23 cellular contexts compared by ENCODE assay signal in the genomic region with DNA sequence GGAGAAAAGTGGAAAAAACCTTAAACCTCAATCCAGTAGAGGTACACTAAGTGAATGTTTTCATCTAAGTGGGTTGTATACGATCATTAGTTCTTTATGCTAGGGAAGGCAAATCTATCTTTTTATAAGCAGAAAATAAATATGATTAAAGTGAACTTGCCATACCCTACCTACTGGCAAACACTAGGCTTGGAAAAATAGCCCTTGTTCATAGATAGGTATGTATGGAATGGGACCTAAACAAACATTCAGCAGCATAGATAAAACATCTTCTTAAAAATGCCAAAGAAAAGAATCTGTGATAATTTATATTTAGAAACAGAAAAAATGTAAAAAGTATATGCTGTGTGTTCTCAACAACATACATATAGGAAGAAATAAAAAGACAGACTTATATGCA.
"Had no signal": no experiment of that assay in that cellular context is flagged by ENCODE, and none has a peak within 500 bp of the region (broad histone marks: within the 10 kb centered on the region; RNA-seq: fewer than 3 reads in every experiment).

No MANE protein-coding gene starts in this region.

- H3K27ac Mint-ChIP-seq: activated CD8-positive, alpha-beta T cell treated with anti-CD3 and anti-CD28 coated beads, Interleukin-2, amount 10 ng/mL, durations not matched to agents 7 days and 5 days; activated naive CD8-positive, alpha-beta T cell treated with anti-CD3 and anti-CD28 coated beads, Interleukin-2, amount 10 ng/mL, durations not matched to agents 7 days and 5 days; WTC11 had no signal

- H3K4me3 Mint-ChIP-seq: activated CD8-positive, alpha-beta T cell treated with anti-CD3 and anti-CD28 coated beads, Interleukin-2, amount 10 ng/mL, durations not matched to agents 7 days and 5 days; activated naive CD8-positive, alpha-beta T cell treated with anti-CD3 and anti-CD28 coated beads, Interleukin-2, amount 10 ng/mL, durations not matched to agents 7 days and 5 days; WTC11 had no signal

- H3K4me1 Mint-ChIP-seq: WTC11 had no signal

- H3K9me3 ChIP-seq: adrenal gland, breast epithelium had no signal

- H3K27me3 Mint-ChIP-seq: activated naive CD8-positive, alpha-beta T cell treated with anti-CD3 and anti-CD28 coated beads, Interleukin-2, amount 10 ng/mL, durations not matched to agents 7 days and 5 days had no signal

- H3K27me3 ChIP-seq: adrenal gland, breast epithelium, MG63 had no signal

- H3K36me3 ChIP-seq: adrenal gland had no signal

- H3K4me1 ChIP-seq: breast epithelium had no signal

- ATAC-seq: activated CD8-positive, alpha-beta T cell treated with anti-CD3 and anti-CD28 coated beads, Interleukin-2, amount 10 ng/mL, durations not matched to agents 7 days and 5 days; Right ventricle myocardium inferior; WTC11 had no signal

- DNase-seq: activated CD4-positive, alpha-beta T cell treated with anti-CD3 and anti-CD28 coated beads for 48 hours; activated CD4-positive, alpha-beta T cell treated with anti-CD3 and anti-CD28 coated beads, Interleukin-2, amount 50 U/mL, for 4 hours; activated CD4-positive, CD25-positive, alpha-beta regulatory T cell treated with anti-CD3 and anti-CD28 coated beads, Interleukin-2, amount 50 U/mL, for 72 hours; activated CD8-positive, alpha-beta memory T cell treated with anti-CD3 and anti-CD28 coated beads, Interleukin-2, amount 50 U/mL, for 48 hours; activated CD8-positive, alpha-beta T cell treated with anti-CD3 and anti-CD28 coated beads, Interleukin-2, amount 10 ng/mL, durations not matched to agents 7 days and 5 days; activated naive CD4-positive, alpha-beta T cell treated with anti-CD3 and anti-CD28 coated beads, Interleukin-2, amount 50 U/mL, for 16 hours; activated naive CD8-positive, alpha-beta T cell treated with anti-CD3 and anti-CD28 coated beads, Interleukin-2, amount 10 ng/mL, durations not matched to agents 7 days and 5 days; activated T-cell treated with anti-CD3 and anti-CD28 coated beads, Interleukin-2, amount 50 U/mL, for 1 hour; adrenal gland; aorta; caudate nucleus; MG63; MV-4-11; NCI-H1105; NCI-H1436 treated with DMSO at 0.1 percent for 48 hours; NCI-H187; NCI-H2081; NCI-H510A treated with DMSO at 0.1 percent for 48 hours; PC-9 had no signal

- H3K4me3 ChIP-seq: adrenal gland, breast epithelium, MG63, PC-9, SK-N-MC had no signal
